ENCODE assay signal across 15 cellular contexts in the genomic region with DNA sequence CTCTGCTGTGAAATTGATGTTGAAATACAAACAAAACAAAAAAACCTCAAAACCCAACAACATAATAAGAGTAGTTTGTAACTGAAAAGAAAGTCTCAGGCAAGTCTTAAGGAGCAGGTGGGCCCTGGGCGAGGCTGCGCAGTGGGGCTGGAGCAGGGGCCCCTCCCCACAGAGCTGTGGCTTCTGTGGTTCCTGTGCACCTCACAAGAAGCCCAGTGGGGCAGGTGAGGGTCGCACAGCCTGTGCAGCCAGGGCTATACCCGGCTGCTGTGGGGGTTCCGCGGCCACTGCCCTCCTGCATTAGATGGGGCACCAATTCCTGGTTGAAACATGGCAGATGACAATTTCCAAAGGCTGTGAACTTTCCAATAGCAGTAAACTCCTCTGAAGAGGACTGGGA.
A peak's percentile ranks its signal among the peaks of the same experiment; 100 is the strongest.
DNase-seq lines count a peak whose midpoint lies in the region; ATAC-seq, FAIRE-seq and TF ChIP-seq lines count a peak whose summit lies in the region.
"Had no signal": no experiment of that assay in that cellular context is flagged by ENCODE, and none has a peak within 500 bp of the region (broad histone marks: within the 10 kb centered on the region; RNA-seq: fewer than 3 reads in every experiment).

No MANE protein-coding gene starts in this region.

- H4K8ac ChIP-seq in mesendoderm (ENCODE audit: low read depth, low read length), result no peak overlapping the region

- no peak overlapping the region for H4K5ac ChIP-seq in mesendoderm (ENCODE audit: low read length)

- H3K27me3 Mint-ChIP-seq in effector memory CD8-positive, alpha-beta T cell, result peaks cover 0 to 46% of the 10 kb centered on the region in 2 donors
- H3K27me3 Mint-ChIP-seq: stimulated activated naive B cell treated with anti-CD40 and anti-IgM and Interleukin-4, amounts not matched to agents 10 μg/mL and 1 μg/mL and 100 μg/mL, for 72 hours had no signal

- peak overlapping the region in 1 of 2 donors; percentile 77 for H3K27ac Mint-ChIP-seq in effector memory CD8-positive, alpha-beta T cell
- H3K27ac Mint-ChIP-seq: activated T-cell treated with anti-CD3 and anti-CD28 coated beads, Interleukin-2, amount 50 U/mL, for 24 hours; CD4-positive, alpha-beta T cell; stimulated activated naive B cell treated with anti-CD40 and anti-IgM and Interleukin-4, amounts not matched to agents 10 μg/mL and 1 μg/mL and 100 μg/mL, for 72 hours had no signal

- no peaks in the 10 kb centered on the region for H3K79me2 ChIP-seq in K562 (ENCODE audit: control insufficient read depth, insufficient read depth, low read length)
- peaks cover 86% of the 10 kb centered on the region for H3K79me2 ChIP-seq in mesendoderm (ENCODE audit: control insufficient read depth, insufficient read depth, low read length)

- H3K23ac ChIP-seq in mesendoderm (ENCODE audit: low read length), result peak overlapping the region; percentile 33

- no peaks in the 10 kb centered on the region for H3K36me3 ChIP-seq in K562 (ENCODE audit: control insufficient read depth, insufficient read depth, low read length)
- H3K36me3 ChIP-seq in mesendoderm (ENCODE audit: control insufficient read depth, insufficient read depth, low read length), result no peaks in the 10 kb centered on the region
- H3K36me3 ChIP-seq in subcutaneous abdominal adipose tissue (ENCODE audit: control insufficient read depth in 5 of 5, insufficient read depth in 5 of 5, low read length in 5 of 5), result no peaks in the 10 kb centered on the region

- H3K4me3 ChIP-seq in Jurkat, Clone E6-1 (ENCODE audit: low read length), result no peak overlapping the region
- H3K4me3 ChIP-seq in K562 (no peak overlapping the region), mesendoderm (ENCODE audit: low read length) (no peak overlapping the region), subcutaneous abdominal adipose tissue (ENCODE audit: low read depth in 1 of 5, low read length in 5 of 5) (no peak overlapping the region)

- no peak overlapping the region for H2BK15ac ChIP-seq in mesendoderm (replicated peaks; ENCODE audit: low read depth)

- no peak overlapping the region for H3K27ac ChIP-seq in K562 (ENCODE audit: extremely low read depth, low read depth, low read length)
- no peak overlapping the region for H3K27ac ChIP-seq in mesendoderm (ENCODE audit: low read depth, low read length)
- H3K27ac ChIP-seq in subcutaneous abdominal adipose tissue (ENCODE audit: low read depth, low read length), result peak overlapping the region; percentile 33
- H3K27ac ChIP-seq: parathyroid adenoma had no signal

- H2BK5ac ChIP-seq in mesendoderm (ENCODE audit: low read length), result no peak overlapping the region

- no peak overlapping the region for H3K4ac ChIP-seq in mesendoderm (ENCODE audit: low read depth, low read length)

- no peak overlapping the region for H2AFZ ChIP-seq in K562 (ENCODE audit: low read depth, low read length)
- H2AFZ ChIP-seq: parathyroid adenoma had no signal

- CTCF ChIA-PET in K562 (lab: Yijun Ruan, JAX; ENCODE audit: low intra/inter-chr PET ratio), result no interaction called here

- TF ChIP-seq EP300 in K562 (IDR thresholded peaks at IDR 0.05; ENCODE audit: low read length), result no peak

- H3K4me1 ChIP-seq in K562 (replicated peaks in 1 of 2; ENCODE audit: control insufficient read depth in 2 of 2, insufficient read depth in 2 of 2, low read length in 2 of 2), result no peaks in the 10 kb centered on the region
- peaks cover 14% of the 10 kb centered on the region for H3K4me1 ChIP-seq in mesendoderm (ENCODE audit: control insufficient read depth, low read depth, low read length)
- H3K4me1 ChIP-seq in subcutaneous abdominal adipose tissue (ENCODE audit: control insufficient read depth in 5 of 5, insufficient read depth in 5 of 5, low read length in 5 of 5), result peaks cover 0 to 42% (median 31%) of the 10 kb centered on the region in 5 donors

- no peaks in the 10 kb centered on the region for H4K20me1 ChIP-seq in K562 (replicated peaks; ENCODE audit: control insufficient read depth, insufficient read depth, low read length)

- H3K27me3 ChIP-seq in K562 (ENCODE audit: control insufficient read depth in 2 of 2, insufficient read depth in 2 of 2, low read length in 2 of 2) (peaks cover 19 to 29% of the 10 kb centered on the region in 2 experiments), mesendoderm (ENCODE audit: insufficient read depth, low read length, poor library complexity) (no peaks in the 10 kb centered on the region), subcutaneous abdominal adipose tissue (ENCODE audit: control insufficient read depth in 5 of 5, insufficient read depth in 4 of 5, low read length in 5 of 5) (no peaks in the 10 kb centered on the region)

- no peaks in the 10 kb centered on the region for H3K9me1 ChIP-seq in K562 (ENCODE audit: control insufficient read depth, insufficient read depth, low read length)

- no peak overlapping the region for H3K56ac ChIP-seq in mesendoderm (ENCODE audit: low read length)

- BruUV-seq in K562 (replicated peaks; lab: Mats Ljungman, UMichigan), result no TSS peak

- in situ Hi-C loops in K562 (cut with MboI), result no loop called here

- POLR2A ChIA-PET in K562 (lab: Yijun Ruan, JAX), result no interaction called here

- H2AK5ac ChIP-seq in mesendoderm (ENCODE audit: low read length), result no peak overlapping the region

- H3K4me1 Mint-ChIP-seq in effector memory CD8-positive, alpha-beta T cell (ENCODE audit: low read depth in 2 of 2), result peaks cover 10 to 20% of the 10 kb centered on the region in 2 donors

- intact Hi-C loops in K562 (cut with micrococcal nuclease), result no loop called here

- TF ChIP-seq RAD21 in K562 (CRISPR knock-in tag; conservative IDR thresholded peaks at IDR 0.05 in 1 of 2, IDR thresholded peaks at IDR 0.05 in 1 of 2), result no peak

- peak; percentile 37 for DNase-seq in Jurkat, Clone E6-1 (ENCODE audit: low read depth, low spot score)
- DNase-seq in K562 (ENCODE audit: extremely low read depth in 1 of 4, low spot score in 3 of 4) (no peak), mesendoderm (no peak), NOMO-1 treated with DMSO at 0.1 percent for 48 hours (lab: John Stamatoyannopoulos, UW; ENCODE audit: unreplicated experiment) (no peak), NCI-H1436 (lab: John Stamatoyannopoulos, UW) (no peak)
- no peak for DNase-seq in effector memory CD8-positive, alpha-beta T cell
- DNase-seq: activated CD4-positive, CD25-positive, alpha-beta regulatory T cell treated with anti-CD3 and anti-CD28 coated beads, Interleukin-2, amount 50 U/mL, for 72 hours; activated T-cell treated with anti-CD3 and anti-CD28 coated beads, Interleukin-2, amount 50 U/mL, for 24 hours; CD4-positive, alpha-beta T cell; NCI-H1694 treated with DMSO at 0.1 percent for 48 hours; stimulated activated CD4-positive, alpha-beta T cell treated with anti-CD3 and anti-CD28 coated beads, Interleukin-4, amount 100 ng/mL, for 1 hour; stimulated activated naive B cell treated with anti-CD40 and anti-IgM and Interleukin-4, amounts not matched to agents 10 μg/mL and 1 μg/mL and 100 μg/mL, for 72 hours had no signal

- peaks cover 0 to 2% of the 10 kb centered on the region in 2 donors for H3K9me3 Mint-ChIP-seq in effector memory CD8-positive, alpha-beta T cell
- H3K9me3 Mint-ChIP-seq: activated T-cell treated with anti-CD3 and anti-CD28 coated beads, Interleukin-2, amount 50 U/mL, for 24 hours; CD4-positive, alpha-beta T cell; stimulated activated naive B cell treated with anti-CD40 and anti-IgM and Interleukin-4, amounts not matched to agents 10 μg/mL and 1 μg/mL and 100 μg/mL, for 72 hours had no signal

- TF ChIP-seq POLR2A in K562 (conservative IDR thresholded peaks at IDR 0.05), result no peak

- peak; percentile 29 for FAIRE-seq in K562 (lab: Jason Lieb, UNC)
- FAIRE-seq: endometrium had no signal

- H3K9ac ChIP-seq in K562 (ENCODE audit: insufficient read depth in 1 of 2, low read depth in 2 of 2, low read length in 2 of 2) (no peak overlapping the region), mesendoderm (ENCODE audit: low read length) (no peak overlapping the region), subcutaneous abdominal adipose tissue (ENCODE audit: low read length in 5 of 5) (no peak overlapping the region)
- H3K9ac ChIP-seq: parathyroid adenoma had no signal

- no peak overlapping the region for H3K4me3 Mint-ChIP-seq in effector memory CD8-positive, alpha-beta T cell
- H3K4me3 Mint-ChIP-seq: activated T-cell treated with anti-CD3 and anti-CD28 coated beads, Interleukin-2, amount 50 U/mL, for 24 hours; CD4-positive, alpha-beta T cell; stimulated activated naive B cell treated with anti-CD40 and anti-IgM and Interleukin-4, amounts not matched to agents 10 μg/mL and 1 μg/mL and 100 μg/mL, for 72 hours had no signal

- WGBS in K562 (ENCODE audit: insufficient coverage, low coverage, missing lambda C conversion rate), result 4% methylated on average over 6 of the region's 6 CpGs
- no CpG with 5 or more reads among the region's 6 CpGs for WGBS in mesendoderm (ENCODE audit: extremely low coverage, insufficient coverage, low lambda C conversion rate)

- H3K79me1 ChIP-seq in mesendoderm (ENCODE audit: low read length), result peaks cover 47% of the 10 kb centered on the region

- H3K4me2 ChIP-seq in K562 (ENCODE audit: insufficient read depth, low read length) (no peak overlapping the region), mesendoderm (ENCODE audit: low read length) (no peak overlapping the region)

- no peak overlapping the region for H2BK120ac ChIP-seq in mesendoderm (ENCODE audit: low read depth, low read length)

- H3K36me3 Mint-ChIP-seq in effector memory CD8-positive, alpha-beta T cell (ENCODE audit: insufficient read depth), result no peaks in the 10 kb centered on the region

- TF ChIP-seq CTCF in K562 (IDR thresholded peaks at IDR 0.05 in 2 of 3, conservative IDR thresholded peaks at IDR 0.05 in 1 of 3; ENCODE audit: insufficient read depth in 2 of 3, low read depth in 1 of 3, low read length in 3 of 3), result no peak

- H3K18ac ChIP-seq in mesendoderm (ENCODE audit: low read length), result no peak overlapping the region

- H3K9me3 ChIP-seq in K562 (replicated peaks; ENCODE audit: control insufficient read depth, insufficient read depth, low read depth, low read length) (no peaks in the 10 kb centered on the region), subcutaneous abdominal adipose tissue (ENCODE audit: control insufficient read depth in 5 of 5, low read length in 5 of 5) (no peaks in the 10 kb centered on the region)

- ATAC-seq in K562, result no peak
- ATAC-seq in effector memory CD8-positive, alpha-beta T cell (replicated peaks), result no peak

TF ChIP-seq in K562, 482 proteins besides CTCF, POLR2A, EP300 and RAD21 (continues in another document):
- no peak for TF ChIP-seq CREB1 (IDR thresholded peaks at IDR 0.05)
- TF ChIP-seq CREB1 (CRISPR knock-in tag; IDR thresholded peaks at IDR 0.05), result no peak
- no peak for TF ChIP-seq MXD1 (CRISPR knock-in tag; IDR thresholded peaks at IDR 0.05; ENCODE audit: borderline replicate concordance, poor library complexity, severe bottlenecking)
- no peak for TF ChIP-seq GATA2 (CRISPR knock-in tag; IDR thresholded peaks at IDR 0.05)
- no peak for TF ChIP-seq GABPA (tag; conservative IDR thresholded peaks at IDR 0.05; ENCODE audit: low read depth)
- TF ChIP-seq SIRT6 (IDR thresholded peaks at IDR 0.05; ENCODE audit: low read depth, low read length), result no peak
